Comparison of ENCODE assay signal across 18 cellular contexts in genomic region chr5:107485184-107485583, GRCh38.
DNase-seq lines count a peak whose midpoint lies in the region; ATAC-seq, FAIRE-seq and TF ChIP-seq lines count a peak whose summit lies in the region.
"Had no signal": no experiment of that assay in that cellular context is flagged by ENCODE, and none has a peak within 500 bp of the region (broad histone marks: within the 10 kb centered on the region; RNA-seq: fewer than 3 reads in every experiment).

No MANE protein-coding gene starts in this region.

- no peak for FAIRE-seq in RCC 7860 (lab: Jason Lieb, UNC)
- FAIRE-seq: astrocyte had no signal

- H3K4me3 ChIP-seq in brain microvascular endothelial cell (ENCODE audit: low read depth, low read length), result no peak overlapping the region
- H3K4me3 ChIP-seq in upper lobe of right lung, result no peak overlapping the region
- H3K4me3 ChIP-seq: smooth muscle cell, tibial nerve had no signal

- no peak for DNase-seq in brain microvascular endothelial cell
- no peak for DNase-seq in NCI-H446 (lab: John Stamatoyannopoulos, UW)
- DNase-seq in upper lobe of right lung, result no peak
- DNase-seq in RCC 7860 (ENCODE audit: low spot score), result no peak
- DNase-seq: ACHN, glutamatergic neuron, left colon, NCI-H1105 treated with DMSO at 0.1 percent for 48 hours, NCI-H69, SHP77 had no signal

- no peaks in the 10 kb centered on the region for H3K27me3 ChIP-seq in brain microvascular endothelial cell (replicated peaks)
- no peaks in the 10 kb centered on the region for H3K27me3 ChIP-seq in upper lobe of right lung
- H3K27me3 ChIP-seq: tibial nerve had no signal

- ATAC-seq in GM19452 (IDR thresholded peaks at IDR 0.05; ENCODE audit: unreplicated experiment), result peak; percentile 63
- peak; percentile 44 for ATAC-seq in HG02763 (IDR thresholded peaks at IDR 0.05; ENCODE audit: unreplicated experiment)
- ATAC-seq in HG03439 (IDR thresholded peaks at IDR 0.05; ENCODE audit: unreplicated experiment), result peak; percentile 57
- no peak for ATAC-seq in upper lobe of right lung
- ATAC-seq: left colon had no signal

- in situ Hi-C loops in brain microvascular endothelial cell (cut with HindIII; ENCODE audit: low pct_ligation_motif_present, low sequenced_read_pairs), result no loop called here

- H3K9me3 ChIP-seq in upper lobe of right lung, result no peaks in the 10 kb centered on the region
- H3K9me3 ChIP-seq: tibial nerve had no signal

- H3K27ac ChIP-seq in brain microvascular endothelial cell, result no peak overlapping the region
- no peak overlapping the region for H3K27ac ChIP-seq in upper lobe of right lung
- H3K27ac ChIP-seq: tibial nerve, VCaP had no signal

- peak; percentile 5 for TF ChIP-seq CTCF in GM12873 (IDR thresholded peaks at IDR 0.05; ENCODE audit: insufficient read depth, low read depth, low read length, missing control alignments)
- no peak for TF ChIP-seq CTCF in brain microvascular endothelial cell (IDR thresholded peaks at IDR 0.05; ENCODE audit: low read depth, low read length, missing control alignments)
- no peak for TF ChIP-seq CTCF in upper lobe of right lung (IDR thresholded peaks at IDR 0.05)

- intact Hi-C loops in upper lobe of right lung (cut with DNase I), result no loop called here

- no peaks in the 10 kb centered on the region for H3K36me3 ChIP-seq in brain microvascular endothelial cell (replicated peaks)
- H3K36me3 ChIP-seq in upper lobe of right lung, result no peaks in the 10 kb centered on the region
- H3K36me3 ChIP-seq: tibial nerve had no signal

- H3K4me1 ChIP-seq in upper lobe of right lung, result peaks cover 4% of the 10 kb centered on the region
